ENCODE assay signal across 1 cellular context in genomic region chr3:136195258-136196063, GRCh38.
TF ChIP-seq lines count a peak whose summit lies in the region.

No MANE protein-coding gene starts in this region.

TF ChIP-seq in HepG2, 621 proteins besides CTCF, POLR2A, EP300 and RAD21 (continued from another document and continues in another):
- TF ChIP-seq AFF4 (CRISPR knock-in tag; IDR thresholded peaks at IDR 0.05) (peak; percentile 48; the same call in 1 of the 2 replicates), TCF7L2 (IDR thresholded peaks at IDR 0.05; ENCODE audit: low read depth, low read length) (no peak), ZNF496 (CRISPR knock-in tag; IDR thresholded peaks at IDR 0.05; ENCODE audit: insufficient replicate concordance) (no peak), RBAK (CRISPR knock-in tag; IDR thresholded peaks at IDR 0.05) (no peak), TFAP4 (IDR thresholded peaks at IDR 0.05; ENCODE audit: borderline replicate concordance, low read depth) (no peak), NCOA5 (CRISPR knock-in tag; IDR thresholded peaks at IDR 0.05) (no peak), MXD1 (CRISPR knock-in tag; IDR thresholded peaks at IDR 0.05) (no peak; the same call in none of the 2 replicates), RORA (CRISPR knock-in tag; IDR thresholded peaks at IDR 0.05) (no peak), EEA1 (CRISPR knock-in tag; IDR thresholded peaks at IDR 0.05; ENCODE audit: borderline replicate concordance) (no peak), ARID5B (CRISPR knock-in tag; IDR thresholded peaks at IDR 0.05) (peak; percentile 21), CSRNP1 (CRISPR knock-in tag; IDR thresholded peaks at IDR 0.05) (no peak), PRDM10 (CRISPR knock-in tag; IDR thresholded peaks at IDR 0.05; ENCODE audit: low read depth) (no peak), ATF4 (CRISPR knock-in tag; IDR thresholded peaks at IDR 0.05) (no peak), ZSCAN21 (CRISPR knock-in tag; IDR thresholded peaks at IDR 0.05; ENCODE audit: borderline replicate concordance) (0 out of 2 replicates have a peak, but pooled peaks have one; percentile 34), PATZ1 (CRISPR knock-in tag; IDR thresholded peaks at IDR 0.05) (no peak), FOXK2 (IDR thresholded peaks at IDR 0.05) (no peak), ZNF674 (CRISPR knock-in tag; IDR thresholded peaks at IDR 0.05; ENCODE audit: low read depth) (no peak), NCOA2 (CRISPR knock-in tag; IDR thresholded peaks at IDR 0.05) (no peak; the same call in 1 of the 2 replicates), FOXM1 (CRISPR knock-in tag; IDR thresholded peaks at IDR 0.05) (no peak), ZNF672 (CRISPR knock-in tag; IDR thresholded peaks at IDR 0.05) (no peak), ZNF891 (CRISPR knock-in tag; IDR thresholded peaks at IDR 0.05) (peak; percentile 22; the same call in 1 of the 2 replicates), HOXA5 (CRISPR knock-in tag; IDR thresholded peaks at IDR 0.05) (no peak; the same call in 1 of the 2 replicates), ZNF382 (CRISPR knock-in tag; IDR thresholded peaks at IDR 0.05; ENCODE audit: borderline replicate concordance) (no peak), ZNF776 (CRISPR knock-in tag; IDR thresholded peaks at IDR 0.05) (no peak), FLYWCH1 (CRISPR knock-in tag; IDR thresholded peaks at IDR 0.05) (peak; percentile 82; the same call in 1 of the 2 replicates), HMGXB3 (CRISPR knock-in tag; IDR thresholded peaks at IDR 0.05; ENCODE audit: borderline replicate concordance) (no peak)
